In the genomic region with DNA sequence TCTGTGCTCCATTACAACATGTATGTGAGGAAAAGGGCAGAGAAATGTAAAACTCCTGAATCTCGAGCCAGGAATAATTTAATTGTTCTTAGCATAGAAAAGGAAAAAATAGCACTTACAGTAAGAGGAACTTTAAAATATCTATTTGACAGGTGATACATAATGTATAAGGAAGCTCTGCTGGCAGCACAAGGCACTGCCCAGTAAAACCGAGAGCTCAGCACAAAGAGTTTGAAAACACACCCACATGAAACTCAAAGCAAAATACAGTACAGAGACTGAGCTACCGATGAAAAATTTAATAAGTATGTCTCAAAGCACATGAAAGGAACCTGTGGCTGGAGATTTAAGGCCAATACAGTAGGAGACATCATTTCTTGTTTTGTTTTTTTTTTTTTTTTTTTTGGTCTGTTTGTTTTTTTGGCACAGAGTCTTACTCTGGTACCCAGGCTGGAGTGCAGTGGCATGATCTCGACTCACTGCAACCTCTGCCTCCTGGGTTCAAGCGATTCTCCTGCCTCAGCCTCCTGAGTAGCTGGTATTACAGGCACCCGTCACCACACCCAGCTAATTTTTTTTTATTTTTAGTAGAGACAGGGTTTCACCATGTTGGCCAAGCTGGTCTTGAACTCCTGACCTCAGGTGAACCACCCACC, we compare ENCODE assay signal across 10 cellular contexts. TPM values are rescaled to one million over a fixed set of nuclear protein-coding genes. Genes with fewer than 3 reads are reported as not detected.
DNase-seq lines count a peak whose midpoint lies in the region; ATAC-seq, FAIRE-seq and TF ChIP-seq lines count a peak whose summit lies in the region.
"Had no signal": no experiment of that assay in that cellular context is flagged by ENCODE, and none has a peak within 500 bp of the region (broad histone marks: within the 10 kb centered on the region; RNA-seq: fewer than 3 reads in every experiment).

No MANE protein-coding gene starts in this region.

- H3K4me3 Mint-ChIP-seq in nephron progenitor cell: no peak overlapping the region

- peaks cover 41% of the 10 kb centered on the region for H3K4me1 Mint-ChIP-seq in nephron progenitor cell

- H3K4me2 ChIP-seq in OCI-LY3 (ENCODE audit: low read length): peak overlapping the region; percentile 68

- no peak overlapping the region for H2AFZ ChIP-seq in OCI-LY3 (ENCODE audit: low read depth, low read length)

- no peak for FAIRE-seq in GM12891 (lab: Jason Lieb, UNC)
- FAIRE-seq: kidney had no signal

- H3K4me1 ChIP-seq in OCI-LY3 (ENCODE audit: low read length) (peaks cover 48% of the 10 kb centered on the region), lower lobe of right lung (peaks cover 39% of the 10 kb centered on the region), uterus (peaks cover 0 to 15% of the 10 kb centered on the region in 2 donors)

- peak; percentile 19 for DNase-seq in GM12891 (ENCODE audit: insufficient read length, low spot score)
- DNase-seq in nephron progenitor cell: no peak
- no peak for DNase-seq in lower lobe of right lung
- no peak for DNase-seq in NCI-H1930 (lab: John Stamatoyannopoulos, UW)
- DNase-seq in uterus: no peak
- DNase-seq: effector memory CD4-positive, alpha-beta T cell; kidney; stomach had no signal

- H3K9ac ChIP-seq in OCI-LY3 (ENCODE audit: low read length): peak overlapping the region; percentile 47

- H3K27ac Mint-ChIP-seq in nephron progenitor cell: peak overlapping the region; percentile 64

- peaks cover 42% of the 10 kb centered on the region for H3K79me2 ChIP-seq in OCI-LY3 (ENCODE audit: low read length)

- TF ChIP-seq POLR2A in GM12891 (IDR thresholded peaks at IDR 0.05; ENCODE audit: low read depth, low read length) (no peak), uterus (IDR thresholded peaks at IDR 0.05) (no peak)

- peak overlapping the region; percentile 70 for H3K4me3 ChIP-seq in OCI-LY3 (ENCODE audit: low read length)
- no peak overlapping the region for H3K4me3 ChIP-seq in lower lobe of right lung
- no peak overlapping the region for H3K4me3 ChIP-seq in uterus
- H3K4me3 ChIP-seq: stomach had no signal

- H3K36me3 ChIP-seq in OCI-LY3 (replicated peaks; ENCODE audit: low read depth, low read length) (peaks cover 3% of the 10 kb centered on the region), lower lobe of right lung (no peaks in the 10 kb centered on the region), uterus (no peaks in the 10 kb centered on the region)

- H3K9me3 ChIP-seq in OCI-LY3 (ENCODE audit: insufficient read depth, low read length) (no peaks in the 10 kb centered on the region), lower lobe of right lung (no peaks in the 10 kb centered on the region), uterus (no peaks in the 10 kb centered on the region)
- H3K9me3 ChIP-seq: stomach had no signal

- H3K27ac ChIP-seq in OCI-LY3 (ENCODE audit: low read length) (peak overlapping the region; percentile 85), lower lobe of right lung (no peak overlapping the region), uterus (peak overlapping the region in 1 of 2 donors; percentile 96)

- H4K20me1 ChIP-seq in OCI-LY3 (ENCODE audit: insufficient read depth, low read length): no peaks in the 10 kb centered on the region

- H3K9me3 Mint-ChIP-seq in nephron progenitor cell: no peaks in the 10 kb centered on the region

- no peaks in the 10 kb centered on the region for H3K27me3 Mint-ChIP-seq in nephron progenitor cell (ENCODE audit: low read depth, poor library complexity)

- TF ChIP-seq CTCF in OCI-LY3 (IDR thresholded peaks at IDR 0.05; ENCODE audit: low read depth, low read length) (no peak), nephron progenitor cell (IDR thresholded peaks at IDR 0.05) (no peak), lower lobe of right lung (IDR thresholded peaks at IDR 0.05) (no peak), uterus (IDR thresholded peaks at IDR 0.05) (no peak)

- H3K27me3 ChIP-seq in OCI-LY3 (ENCODE audit: low read depth, low read length) (no peaks in the 10 kb centered on the region), lower lobe of right lung (ENCODE audit: low read depth) (no peaks in the 10 kb centered on the region), uterus (no peaks in the 10 kb centered on the region)
- H3K27me3 ChIP-seq: stomach had no signal

- H3K36me3 Mint-ChIP-seq in nephron progenitor cell (ENCODE audit: low read depth): peaks cover 11% of the 10 kb centered on the region

- intact Hi-C loops in lower lobe of right lung (cut with DNase I) (loop anchor here (5.0 kb wide), 1 partner anchor 69 kb away; no protein-coding TSS in a partner anchor), uterus (cut with DNase I; ENCODE audit: low total_unique reads) (no loop called here)

- ATAC-seq in GM21381 (IDR thresholded peaks at IDR 0.05; ENCODE audit: unreplicated experiment) (peak; percentile 50), lower lobe of right lung (no peak)

TF ChIP-seq in GM12891, 5 proteins besides CTCF, POLR2A, EP300 and RAD21:
- no peak for TF ChIP-seq POU2F2 (IDR thresholded peaks at IDR 0.05; ENCODE audit: low read depth, low read length)
- no peak for TF ChIP-seq TAF1 (IDR thresholded peaks at IDR 0.05; ENCODE audit: low read depth, low read length)
- TF ChIP-seq SPI1 (IDR thresholded peaks at IDR 0.05; ENCODE audit: low read depth, low read length): no peak
- no peak for TF ChIP-seq POLR2AphosphoS5 (IDR thresholded peaks at IDR 0.05; ENCODE audit: low read depth, low read length)
- TF ChIP-seq PAX5 (IDR thresholded peaks at IDR 0.05; ENCODE audit: insufficient read depth, low read length, severe bottlenecking): no peak

RNA-seq across cellular contexts. Expression of gene CLIP1, which starts 19.2 kb away (rescaled TPM):
- polyA plus RNA-seq in GM12891 (2012; ENCODE audit: low read depth, missing spikeins): 8.2 TPM
- total RNA-seq in lower lobe of right lung (78.2 TPM), uterus (100 to 1,000 TPM in 2 of 4 donors, 10 to 100 TPM in 2; 48.2 to 134 (median 96.8) TPM)
